In the genomic region with DNA sequence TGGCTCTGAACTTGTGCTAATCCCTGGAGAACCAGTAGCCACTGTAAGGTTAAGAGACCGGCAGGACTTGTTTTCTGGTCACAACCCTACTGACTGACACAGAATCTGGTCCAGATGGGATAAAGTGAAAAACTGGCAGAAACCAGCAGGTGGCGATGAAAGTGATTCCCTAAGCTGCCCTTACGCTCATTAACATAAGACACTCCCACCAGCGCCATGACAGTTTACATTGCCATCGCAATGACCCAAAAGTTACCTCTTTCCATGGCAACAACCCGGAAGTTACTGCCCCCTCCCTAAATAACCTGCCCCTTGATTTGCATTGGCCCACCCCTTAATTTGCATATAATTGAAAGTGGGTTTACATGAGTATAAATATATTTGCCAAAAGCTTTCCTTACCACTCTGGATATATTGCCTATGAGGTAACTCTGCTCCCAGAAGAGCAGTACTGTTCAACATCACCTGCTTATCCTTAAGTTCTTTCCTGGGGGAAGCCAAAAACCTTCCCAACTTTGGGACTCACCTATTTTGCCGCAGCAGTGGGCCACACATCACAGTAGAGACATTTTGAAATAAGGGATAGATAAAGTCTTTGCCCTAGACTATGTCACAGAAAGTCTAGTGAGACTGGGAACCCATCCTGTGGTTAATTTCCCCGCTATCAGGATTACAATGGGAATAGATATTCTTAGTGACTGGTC, we compare ENCODE assay signal across 8 cellular contexts. TPM values are rescaled to one million over a fixed set of nuclear protein-coding genes. Genes with fewer than 3 reads are reported as not detected.
DNase-seq lines count a peak whose midpoint lies in the region; ATAC-seq, FAIRE-seq and TF ChIP-seq lines count a peak whose summit lies in the region.

No MANE protein-coding gene starts in this region.

- H3K4me1 ChIP-seq in A549 (no peaks in the 10 kb centered on the region), astrocyte (ENCODE audit: insufficient read depth, low read length) (no peaks in the 10 kb centered on the region), liver (ENCODE audit: control insufficient read depth in 4 of 4, insufficient read depth in 4 of 4, low read length in 3 of 4) (peaks cover 0 to 3% (median 1%) of the 10 kb centered on the region in 4 donors)

- peaks cover 6% of the 10 kb centered on the region for H3K9me3 Mint-ChIP-seq in astrocyte (ENCODE audit: unreplicated experiment)
- H3K9me3 Mint-ChIP-seq in activated T-helper 2 cell treated with anti-CD3 and anti-CD28 coated beads, Interferon-gamma antibody, Interleukin-2, Interleukin-4, amounts not matched to agents 10 μg/mL and 5 μg/mL and 100 μg/mL, durations not matched to agents 14 hours and 24 hours and 36 hours = no peaks in the 10 kb centered on the region

- H3K4me3 ChIP-seq in A549 = no peak overlapping the region
- H3K4me3 ChIP-seq in astrocyte (ENCODE audit: insufficient read depth, low read depth, low read length) = no peak overlapping the region
- no peak overlapping the region for H3K4me3 ChIP-seq in liver (ENCODE audit: low read depth in 1 of 3, low read length in 3 of 3)

- no peak overlapping the region for H3K27ac Mint-ChIP-seq in astrocyte (ENCODE audit: unreplicated experiment)
- H3K27ac Mint-ChIP-seq in activated T-helper 2 cell treated with anti-CD3 and anti-CD28 coated beads, Interferon-gamma antibody, Interleukin-2, Interleukin-4, amounts not matched to agents 10 μg/mL and 5 μg/mL and 100 μg/mL, durations not matched to agents 14 hours and 24 hours and 36 hours = no peak overlapping the region

- H3K79me2 ChIP-seq in astrocyte (ENCODE audit: insufficient read depth, low read length) = no peaks in the 10 kb centered on the region

- H4K20me1 ChIP-seq in astrocyte (ENCODE audit: insufficient read depth, low read length) = no peaks in the 10 kb centered on the region

- DNase-seq in A549 (ENCODE audit: low read depth in 1 of 2, low spot score in 1 of 2) (peak; percentile 62 to 91), NCI-H460 (ENCODE audit: extremely low read depth, low read depth) (peak; percentile 78), astrocyte (ENCODE audit: low read depth) (peak; percentile 46)
- no peak for DNase-seq in activated T-helper 2 cell treated with anti-CD3 and anti-CD28 coated beads, Interferon-gamma antibody, Interleukin-2, Interleukin-4, amounts not matched to agents 10 μg/mL and 5 μg/mL and 100 μg/mL, durations not matched to agents 14 hours and 24 hours and 36 hours (ENCODE audit: low spot score)

- FAIRE-seq in A549 (lab: Jason Lieb, UNC) = no peak
- peak; percentile 52 for FAIRE-seq in astrocyte (lab: Jason Lieb, UNC)

- H3K27ac ChIP-seq in A549 (no peak overlapping the region), astrocyte (ENCODE audit: low read depth, low read length) (no peak overlapping the region), liver (ENCODE audit: low read depth in 1 of 2, low read length in 2 of 2) (no peak overlapping the region)

- TF ChIP-seq POLR2A in A549 (IDR thresholded peaks at IDR 0.05; ENCODE audit: low read length) = no peak

- peak in 1 of 2 experiments; percentile 42; a peak in 2 of 5 replicates for TF ChIP-seq RAD21 in A549 (conservative IDR thresholded peaks at IDR 0.05 in 1 of 2, IDR thresholded peaks at IDR 0.05 in 1 of 2)
- peak; percentile 66 to 82 for TF ChIP-seq RAD21 in liver (IDR thresholded peaks at IDR 0.05)

- CTCF ChIA-PET in A549 (lab: Yijun Ruan, JAX) = interaction anchor here (0.6 to 0.8 kb wide), 4 partner anchors 12 to 287 kb away, joined by 3 read pairs; no protein-coding TSS in a partner anchor

- TF ChIP-seq CTCF in A549 (IDR thresholded peaks at IDR 0.05) (peak; percentile 45), GM12873 (IDR thresholded peaks at IDR 0.05; ENCODE audit: insufficient read depth, low read depth, low read length, missing control alignments) (peak; percentile 66), astrocyte (IDR thresholded peaks at IDR 0.05; ENCODE audit: insufficient read depth, low read depth, low read length) (peak; percentile 42), liver (IDR thresholded peaks at IDR 0.05; ENCODE audit: low read depth, low read length, missing input control) (peak; percentile 49)

- 12% methylated on average over 8 of the region's 8 CpGs for WGBS in A549 (ENCODE audit: missing lambda C conversion rate)
- 55% methylated on average over 8 of the region's 8 CpGs for WGBS in liver

- POLR2A ChIA-PET in A549 (lab: Yijun Ruan, JAX) = no interaction called here

- no peaks in the 10 kb centered on the region for H3K4me1 Mint-ChIP-seq in astrocyte (ENCODE audit: low read depth, unreplicated experiment)
- no peaks in the 10 kb centered on the region for H3K4me1 Mint-ChIP-seq in activated T-helper 2 cell treated with anti-CD3 and anti-CD28 coated beads, Interferon-gamma antibody, Interleukin-2, Interleukin-4, amounts not matched to agents 10 μg/mL and 5 μg/mL and 100 μg/mL, durations not matched to agents 14 hours and 24 hours and 36 hours (ENCODE audit: low read depth)

- ATAC-seq in A549 (peak; percentile 88 to 97), GM21390 (IDR thresholded peaks at IDR 0.05; ENCODE audit: unreplicated experiment) (no peak), HG02981 (IDR thresholded peaks at IDR 0.05; ENCODE audit: unreplicated experiment) (no peak)

- no peaks in the 10 kb centered on the region for H3K36me3 Mint-ChIP-seq in astrocyte (ENCODE audit: low read depth, unreplicated experiment)
- H3K36me3 Mint-ChIP-seq in activated T-helper 2 cell treated with anti-CD3 and anti-CD28 coated beads, Interferon-gamma antibody, Interleukin-2, Interleukin-4, amounts not matched to agents 10 μg/mL and 5 μg/mL and 100 μg/mL, durations not matched to agents 14 hours and 24 hours and 36 hours (ENCODE audit: low read depth) = no peaks in the 10 kb centered on the region

- H3K27me3 ChIP-seq in astrocyte (ENCODE audit: insufficient read depth, low read length) (no peaks in the 10 kb centered on the region), liver (ENCODE audit: control insufficient read depth in 4 of 4, insufficient read depth in 4 of 4, low read length in 3 of 4) (no peaks in the 10 kb centered on the region)

- intact Hi-C loops in activated T-helper 2 cell treated with anti-CD3 and anti-CD28 coated beads, Interferon-gamma antibody, Interleukin-2, Interleukin-4, amounts not matched to agents 10 μg/mL and 5 μg/mL and 100 μg/mL, durations not matched to agents 14 hours and 24 hours and 36 hours (cut with micrococcal nuclease) = no loop called here

- TF ChIP-seq EP300 in A549 (IDR thresholded peaks at IDR 0.05) = no peak

- H3K9ac ChIP-seq in astrocyte (ENCODE audit: low read length) (no peak overlapping the region), liver (ENCODE audit: low read depth in 1 of 2, low read length in 2 of 2) (no peak overlapping the region)

- H3K4me3 Mint-ChIP-seq in astrocyte (ENCODE audit: unreplicated experiment) = no peak overlapping the region
- no peak overlapping the region for H3K4me3 Mint-ChIP-seq in activated T-helper 2 cell treated with anti-CD3 and anti-CD28 coated beads, Interferon-gamma antibody, Interleukin-2, Interleukin-4, amounts not matched to agents 10 μg/mL and 5 μg/mL and 100 μg/mL, durations not matched to agents 14 hours and 24 hours and 36 hours (ENCODE audit: low read depth)

- H3K4me2 ChIP-seq in A549 (peak overlapping the region; percentile 34), astrocyte (ENCODE audit: low read length) (no peak overlapping the region)

- H3K9me3 ChIP-seq in A549 = no peaks in the 10 kb centered on the region
- H3K9me3 ChIP-seq in astrocyte (ENCODE audit: insufficient read depth, low read depth, low read length) = no peaks in the 10 kb centered on the region
- H3K9me3 ChIP-seq in liver (ENCODE audit: control insufficient read depth in 4 of 4, low read length in 3 of 4) = no peaks in the 10 kb centered on the region

- H3K27me3 Mint-ChIP-seq in astrocyte (ENCODE audit: low read depth, unreplicated experiment) = peaks cover 22% of the 10 kb centered on the region
- peaks cover 2% of the 10 kb centered on the region for H3K27me3 Mint-ChIP-seq in activated T-helper 2 cell treated with anti-CD3 and anti-CD28 coated beads, Interferon-gamma antibody, Interleukin-2, Interleukin-4, amounts not matched to agents 10 μg/mL and 5 μg/mL and 100 μg/mL, durations not matched to agents 14 hours and 24 hours and 36 hours (ENCODE audit: low read depth)

- H3K36me3 ChIP-seq in astrocyte (ENCODE audit: insufficient read depth, low read length) (no peaks in the 10 kb centered on the region), liver (ENCODE audit: control insufficient read depth in 4 of 4, insufficient read depth in 3 of 4, low read depth in 1 of 4, low read length in 3 of 4) (no peaks in the 10 kb centered on the region)

- H2AFZ ChIP-seq in astrocyte (ENCODE audit: low read depth, low read length) = no peak overlapping the region

TF ChIP-seq in A549, 52 proteins besides CTCF, POLR2A, EP300 and RAD21 (continues in another document):
- peak; percentile 45; the same call in 2 of the 3 replicates for TF ChIP-seq SMC3 (IDR thresholded peaks at IDR 0.05)

TF ChIP-seq in liver, 16 proteins besides CTCF, POLR2A, EP300 and RAD21 (continues in another document):
- no peak for TF ChIP-seq TAF1 (conservative IDR thresholded peaks at IDR 0.05)

RNA-seq across cellular contexts. Expression of a gene that starts 35.8 kb away (rescaled TPM):
- polyA plus RNA-seq in A549 (2011; rRNA removed) (0.13 TPM in 1 of 2 replicates, not detected in the other), A549 (2017; fragmentation: RNase III; extraction: RNeasy Plus Mini Kit Qiagen cat#74134 plus additional on column Dnase treatment) (not detected in 3 replicates), liver (1 to 10 TPM in 1 of 2 donors, under 1 TPM in 1; 0.48 to 1.1 TPM)
- polyA plus RNA-seq in A549 (2012; cell fraction: cytosol; rRNA removed) = not detected in 2 replicates
- 0.02 TPM in 1 of 2 replicates, not detected in the other for polyA plus RNA-seq in A549 (2012; cell fraction: nucleus; rRNA removed)
- polyA minus RNA-seq in A549 (2011; rRNA and poly(A)+ RNA removed) = 0.12 TPM in 1 of 2 replicates, not detected in the other
- 1.1 and 4.1 TPM in 2 replicates for total RNA-seq in NCI-H460 (2014; rRNA removed; shearing (Covaris generic))
- polyA plus RNA-seq in NCI-H460 (2014; cell fraction: nucleus; rRNA removed) = 0.31 and 1.7 TPM in 2 replicates
- total RNA-seq in astrocyte (14.7 and 24.1 TPM in 2 replicates), liver (1 to 10 TPM; 3.5 to 5.3 TPM)
- total RNA-seq in activated T-helper 2 cell treated with anti-CD3 and anti-CD28 coated beads, Interferon-gamma antibody, Interleukin-2, Interleukin-4, amounts not matched to agents 10 μg/mL and 5 μg/mL and 100 μg/mL, durations not matched to agents 14 hours and 24 hours and 36 hours = 1.4 and 1.7 TPM in 2 replicates

Comparison
In these comparisons a context has a peak if more than half of its experiments do, and no peak if none do; other contexts are left out.
1. ATAC-seq: peak in A549 (2 of 2); none in GM21390 (single experiment) and HG02981 (single experiment).
2. Peak in every context shown above with its lines, with median percentiles within 50 percentile points of each other: CTCF ChIP-seq.